ENCODE assay signal across 10 cellular contexts in the genomic region with DNA sequence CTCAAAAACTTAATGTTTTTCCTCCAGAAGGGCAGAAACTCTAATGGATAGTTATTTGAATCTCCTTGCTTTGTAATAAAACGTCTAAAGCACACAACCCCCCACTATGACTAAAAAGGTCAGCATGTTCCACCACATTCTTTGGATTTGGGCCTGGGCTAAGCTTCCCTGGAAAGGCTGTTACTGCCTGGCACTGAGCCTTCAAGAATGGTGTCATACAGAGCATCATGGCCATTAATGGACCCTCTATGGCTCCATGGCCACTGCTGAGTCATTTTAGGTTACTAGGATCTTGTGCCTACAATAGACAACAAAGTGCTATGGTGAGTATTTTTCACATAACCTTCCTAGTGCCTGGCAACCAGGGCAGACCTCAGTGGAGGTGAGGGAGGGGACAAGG.
DNase-seq lines count a peak whose midpoint lies in the region; ATAC-seq, FAIRE-seq and TF ChIP-seq lines count a peak whose summit lies in the region.
"Had no signal": no experiment of that assay in that cellular context is flagged by ENCODE, and none has a peak within 500 bp of the region (broad histone marks: within the 10 kb centered on the region; RNA-seq: fewer than 3 reads in every experiment).

No MANE protein-coding gene starts in this region.

- H3K4me3 ChIP-seq in astrocyte (ENCODE audit: insufficient read depth, low read depth, low read length) = peak overlapping the region; percentile 3
- H3K4me3 ChIP-seq in skeletal muscle satellite cell (ENCODE audit: low read length) = peak overlapping the region; percentile 36
- H3K4me3 ChIP-seq in GM23338 = no peak overlapping the region

- H3K4me1 ChIP-seq in astrocyte (ENCODE audit: insufficient read depth, low read length) (peaks cover 15% of the 10 kb centered on the region), skeletal muscle satellite cell (ENCODE audit: control insufficient read depth, insufficient read depth, low read length) (peaks cover 31% of the 10 kb centered on the region), GM23338 (ENCODE audit: insufficient read depth) (0 out of 2 replicates have a peak, but pooled peaks cover 4% of the 10 kb centered on the region)

- H3K79me2 ChIP-seq in astrocyte (ENCODE audit: insufficient read depth, low read length) (no peaks in the 10 kb centered on the region), GM23338 (replicated peaks; ENCODE audit: insufficient read depth) (no peaks in the 10 kb centered on the region)

- H3K36me3 ChIP-seq in astrocyte (ENCODE audit: insufficient read depth, low read length) (no peaks in the 10 kb centered on the region), skeletal muscle satellite cell (ENCODE audit: insufficient read depth, low read length) (no peaks in the 10 kb centered on the region), GM23338 (ENCODE audit: insufficient read depth) (no peaks in the 10 kb centered on the region)

- peak overlapping the region; percentile 96 for H3K27ac Mint-ChIP-seq in astrocyte (ENCODE audit: unreplicated experiment)
- no peak overlapping the region for H3K27ac Mint-ChIP-seq in GM23338

- DNase-seq in GM04503 (ENCODE audit: low read depth) (peak; percentile 99), astrocyte (ENCODE audit: low read depth) (peak; percentile 98), hepatic stellate cell (ENCODE audit: low spot score) (peak; percentile 14), HuH-7 (ENCODE audit: low spot score) (no peak), GM23338 (ENCODE audit: low spot score) (no peak), DMS153 treated with DMSO at 0.1 percent for 48 hours (lab: John Stamatoyannopoulos, UW; ENCODE audit: unreplicated experiment) (no peak)
- DNase-seq: activated CD4-positive, alpha-beta T cell treated with anti-CD3 and anti-CD28 coated beads for 1 hour; NCI-H1092 treated with DMSO at 0.1 percent for 48 hours had no signal

- H3K9me3 ChIP-seq in astrocyte (ENCODE audit: insufficient read depth, low read depth, low read length) = no peaks in the 10 kb centered on the region
- no peaks in the 10 kb centered on the region for H3K9me3 ChIP-seq in skeletal muscle satellite cell (replicated peaks; ENCODE audit: low read length)

- H3K27me3 Mint-ChIP-seq in astrocyte (ENCODE audit: low read depth, unreplicated experiment) (no peaks in the 10 kb centered on the region), GM23338 (ENCODE audit: insufficient read depth, low read depth, poor library complexity) (no peaks in the 10 kb centered on the region)

- peak overlapping the region; percentile 86 for H3K27ac ChIP-seq in astrocyte (ENCODE audit: low read depth, low read length)
- no peak overlapping the region for H3K27ac ChIP-seq in GM23338 (ENCODE audit: low read depth)

- no peak overlapping the region for H2AFZ ChIP-seq in astrocyte (ENCODE audit: low read depth, low read length)
- no peak overlapping the region for H2AFZ ChIP-seq in GM23338

- no peak for ATAC-seq in GM21576 (IDR thresholded peaks at IDR 0.05; ENCODE audit: unreplicated experiment)
- no peak for ATAC-seq in GM23338

- H4K20me1 ChIP-seq in astrocyte (ENCODE audit: insufficient read depth, low read length) (no peaks in the 10 kb centered on the region), GM23338 (replicated peaks; ENCODE audit: insufficient read depth) (no peaks in the 10 kb centered on the region)

- H3K4me3 Mint-ChIP-seq in astrocyte (ENCODE audit: unreplicated experiment) (no peak overlapping the region), GM23338 (no peak overlapping the region)

- peaks cover 41% of the 10 kb centered on the region for H3K4me1 Mint-ChIP-seq in astrocyte (ENCODE audit: low read depth, unreplicated experiment)
- H3K4me1 Mint-ChIP-seq in GM23338 = peaks cover 10% of the 10 kb centered on the region

- no peaks in the 10 kb centered on the region for H3K27me3 ChIP-seq in astrocyte (ENCODE audit: insufficient read depth, low read length)
- H3K27me3 ChIP-seq in skeletal muscle satellite cell (ENCODE audit: control insufficient read depth, insufficient read depth, low read length) = no peaks in the 10 kb centered on the region
- H3K27me3 ChIP-seq in GM23338 (ENCODE audit: insufficient read depth) = no peaks in the 10 kb centered on the region

- no peaks in the 10 kb centered on the region for H3K9me3 Mint-ChIP-seq in astrocyte (ENCODE audit: unreplicated experiment)
- no peaks in the 10 kb centered on the region; the same call in 2 of the 3 replicates for H3K9me3 Mint-ChIP-seq in GM23338

- peak; percentile 76 for FAIRE-seq in astrocyte (lab: Jason Lieb, UNC)

- peaks cover 12% of the 10 kb centered on the region for H3K9me2 ChIP-seq in GM23338 (ENCODE audit: insufficient read depth)

- H3K36me3 Mint-ChIP-seq in astrocyte (ENCODE audit: low read depth, unreplicated experiment) (no peaks in the 10 kb centered on the region), GM23338 (ENCODE audit: low read depth) (no peaks in the 10 kb centered on the region)

- H3F3A ChIP-seq in GM23338 (replicated peaks; ENCODE audit: low read depth) = no peaks in the 10 kb centered on the region

- peak overlapping the region; percentile 49 for H3K9ac ChIP-seq in astrocyte (ENCODE audit: low read length)
- H3K9ac ChIP-seq in skeletal muscle satellite cell (ENCODE audit: low read depth, low read length) = peak overlapping the region; percentile 79

- TF ChIP-seq CTCF in astrocyte (IDR thresholded peaks at IDR 0.05; ENCODE audit: insufficient read depth, low read depth, low read length) = no peak
- no peak for TF ChIP-seq CTCF in GM23338 (conservative IDR thresholded peaks at IDR 0.05; ENCODE audit: low read depth in 2 of 2)

- peak overlapping the region; percentile 46 for H3K4me2 ChIP-seq in astrocyte (ENCODE audit: low read length)
- peak overlapping the region; percentile 68 for H3K4me2 ChIP-seq in skeletal muscle satellite cell (ENCODE audit: low read length)
- no peak overlapping the region for H3K4me2 ChIP-seq in GM23338

TF ChIP-seq in GM23338, 12 proteins besides CTCF, POLR2A, EP300 and RAD21:
- TF ChIP-seq, protein P1, sequence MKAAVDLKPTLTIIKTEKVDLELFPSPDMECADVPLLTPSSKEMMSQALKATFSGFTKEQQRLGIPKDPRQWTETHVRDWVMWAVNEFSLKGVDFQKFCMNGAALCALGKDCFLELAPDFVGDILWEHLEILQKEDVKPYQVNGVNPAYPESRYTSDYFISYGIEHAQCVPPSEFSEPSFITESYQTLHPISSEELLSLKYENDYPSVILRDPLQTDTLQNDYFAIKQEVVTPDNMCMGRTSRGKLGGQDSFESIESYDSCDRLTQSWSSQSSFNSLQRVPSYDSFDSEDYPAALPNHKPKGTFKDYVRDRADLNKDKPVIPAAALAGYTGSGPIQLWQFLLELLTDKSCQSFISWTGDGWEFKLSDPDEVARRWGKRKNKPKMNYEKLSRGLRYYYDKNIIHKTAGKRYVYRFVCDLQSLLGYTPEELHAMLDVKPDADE (IDR thresholded peaks at IDR 0.05) = no peak
- TF ChIP-seq ZNF114 (CRISPR knock-in tag; IDR thresholded peaks at IDR 0.05) (no peak), JUNB (IDR thresholded peaks at IDR 0.05; ENCODE audit: unreplicated experiment) (no peak), EZH2 (IDR thresholded peaks at IDR 0.05; ENCODE audit: low read depth, unreplicated experiment) (no peak), NANOG (IDR thresholded peaks at IDR 0.05; ENCODE audit: borderline replicate concordance) (no peak), EZH2phosphoT487 (IDR thresholded peaks at IDR 0.05; ENCODE audit: unreplicated experiment) (no peak), CREB1 (CRISPR knock-in tag; IDR thresholded peaks at IDR 0.05; ENCODE audit: low read depth) (no peak), ZNF331 (CRISPR knock-in tag; IDR thresholded peaks at IDR 0.05; ENCODE audit: low read depth) (no peak)
- TF ChIP-seq, protein P2, sequence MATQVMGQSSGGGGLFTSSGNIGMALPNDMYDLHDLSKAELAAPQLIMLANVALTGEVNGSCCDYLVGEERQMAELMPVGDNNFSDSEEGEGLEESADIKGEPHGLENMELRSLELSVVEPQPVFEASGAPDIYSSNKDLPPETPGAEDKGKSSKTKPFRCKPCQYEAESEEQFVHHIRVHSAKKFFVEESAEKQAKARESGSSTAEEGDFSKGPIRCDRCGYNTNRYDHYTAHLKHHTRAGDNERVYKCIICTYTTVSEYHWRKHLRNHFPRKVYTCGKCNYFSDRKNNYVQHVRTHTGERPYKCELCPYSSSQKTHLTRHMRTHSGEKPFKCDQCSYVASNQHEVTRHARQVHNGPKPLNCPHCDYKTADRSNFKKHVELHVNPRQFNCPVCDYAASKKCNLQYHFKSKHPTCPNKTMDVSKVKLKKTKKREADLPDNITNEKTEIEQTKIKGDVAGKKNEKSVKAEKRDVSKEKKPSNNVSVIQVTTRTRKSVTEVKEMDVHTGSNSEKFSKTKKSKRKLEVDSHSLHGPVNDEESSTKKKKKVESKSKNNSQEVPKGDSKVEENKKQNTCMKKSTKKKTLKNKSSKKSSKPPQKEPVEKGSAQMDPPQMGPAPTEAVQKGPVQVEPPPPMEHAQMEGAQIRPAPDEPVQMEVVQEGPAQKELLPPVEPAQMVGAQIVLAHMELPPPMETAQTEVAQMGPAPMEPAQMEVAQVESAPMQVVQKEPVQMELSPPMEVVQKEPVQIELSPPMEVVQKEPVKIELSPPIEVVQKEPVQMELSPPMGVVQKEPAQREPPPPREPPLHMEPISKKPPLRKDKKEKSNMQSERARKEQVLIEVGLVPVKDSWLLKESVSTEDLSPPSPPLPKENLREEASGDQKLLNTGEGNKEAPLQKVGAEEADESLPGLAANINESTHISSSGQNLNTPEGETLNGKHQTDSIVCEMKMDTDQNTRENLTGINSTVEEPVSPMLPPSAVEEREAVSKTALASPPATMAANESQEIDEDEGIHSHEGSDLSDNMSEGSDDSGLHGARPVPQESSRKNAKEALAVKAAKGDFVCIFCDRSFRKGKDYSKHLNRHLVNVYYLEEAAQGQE (IDR thresholded peaks at IDR 0.05; ENCODE audit: unreplicated experiment) = no peak

Comparison
In these comparisons a context has a peak if more than half of its experiments do, and no peak if none do; other contexts are left out.
1. DNase-seq: peak in GM04503 (single experiment), astrocyte (single experiment) and hepatic stellate cell (single experiment); none in HuH-7 (single experiment), GM23338 (single experiment) and DMS153 treated with DMSO at 0.1 percent for 48 hours (single experiment).